Comparison of ENCODE assay signal across 9 cellular contexts in the genomic region with DNA sequence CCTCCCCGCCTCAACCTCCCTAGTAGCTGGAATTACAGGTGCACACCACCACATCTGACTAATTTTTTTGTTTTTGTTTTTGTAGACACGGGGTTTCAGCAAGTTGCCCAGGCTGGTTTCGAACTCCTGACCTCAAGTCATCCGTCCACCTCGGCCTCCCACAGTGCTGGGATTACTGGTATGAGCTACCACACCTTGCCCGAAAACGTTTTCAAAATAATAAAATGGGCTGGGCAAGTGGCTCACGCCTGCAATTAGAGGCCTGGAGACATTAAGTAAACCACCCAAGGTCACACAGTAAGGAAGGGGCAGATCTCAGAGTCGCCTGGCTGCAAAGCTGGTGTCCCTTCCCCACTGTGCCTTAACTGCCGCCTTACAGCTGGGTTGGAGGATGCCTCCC. TPM values are rescaled to one million over a fixed set of nuclear protein-coding genes. Genes with fewer than 3 reads are reported as not detected.
"Had no signal": no experiment of that assay in that cellular context is flagged by ENCODE, and none has a peak within 500 bp of the region (broad histone marks: within the 10 kb centered on the region; RNA-seq: fewer than 3 reads in every experiment).

No MANE protein-coding gene starts in this region.

RNA-seq across cellular contexts. Expression of a gene that starts 23.2 kb away (rescaled TPM):
- total RNA-seq: activated B cell treated with CpG ODN at 0.5 μM for 24 hours; activated naive CD4-positive, alpha-beta T cell treated with anti-CD3 and anti-CD28 coated beads for 36 hours; activated naive CD4-positive, alpha-beta T cell treated with anti-CD3 and anti-CD28 coated beads, Interleukin-2, amount 50 U/mL, for 72 hours; activated T-helper 1 cell treated with anti-CD3 and anti-CD28 coated beads, Interleukin-12 subunit alpha, Interleukin-12 subunit beta, Interleukin-2, Interleukin-4 antibody, amounts not matched to agents 30 ng/mL and 10 ng/mL and 1 ng/mL, durations not matched to agents 14 hours and 24 hours and 36 hours; M059J; OCI-LY7; PC-9; SK-MEL-5; T-cell had no signal
